Comparison of ENCODE assay signal across 21 cellular contexts in the genomic region with DNA sequence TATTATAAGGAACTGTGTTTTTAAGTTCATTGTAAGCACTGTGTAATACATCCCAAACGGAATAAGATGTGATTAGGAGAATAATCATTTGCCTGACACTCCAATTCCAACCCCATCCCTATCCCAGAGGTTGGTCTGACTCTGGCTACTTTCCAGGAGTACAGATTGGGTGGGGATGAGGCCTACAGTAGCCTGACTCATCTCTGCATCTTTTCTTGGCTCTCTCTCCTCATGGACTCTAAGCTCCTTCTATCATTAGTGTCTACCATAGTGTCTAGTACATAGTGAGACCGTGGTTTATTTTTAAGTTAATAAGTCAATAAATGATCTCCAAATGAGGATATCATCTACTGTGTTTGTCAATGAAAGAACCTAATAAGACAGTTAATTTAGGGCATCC.
"Had no signal": no experiment of that assay in that cellular context is flagged by ENCODE, and none has a peak within 500 bp of the region (broad histone marks: within the 10 kb centered on the region; RNA-seq: fewer than 3 reads in every experiment).

No MANE protein-coding gene starts in this region.

- H3K4me1 ChIP-seq: colonic mucosa, psoas muscle, suprapubic skin had no signal

- H3K27ac Mint-ChIP-seq: activated naive CD8-positive, alpha-beta T cell treated with anti-CD3 and anti-CD28 coated beads, Interleukin-2, amount 50 U/mL, for 24 hours; activated T-helper 1 cell treated with anti-CD3 and anti-CD28 coated beads, Interleukin-12 subunit alpha, Interleukin-12 subunit beta, Interleukin-2, Interleukin-4 antibody, amounts not matched to agents 30 ng/mL and 10 ng/mL and 1 ng/mL, durations not matched to agents 14 hours and 24 hours and 36 hours; natural killer cell; T-cell; type B pancreatic cell had no signal

- DNase-seq: activated CD4-positive, alpha-beta T cell treated with anti-CD3 and anti-CD28 coated beads for 48 hours; activated naive CD4-positive, alpha-beta T cell; activated naive CD8-positive, alpha-beta T cell treated with anti-CD3 and anti-CD28 coated beads, Interleukin-2, amount 50 U/mL, for 24 hours; caudate nucleus; colonic mucosa; effector CD4-positive, alpha-beta T cell; kidney; natural killer cell; occipital lobe; psoas muscle; stimulated activated CD4-positive, alpha-beta T cell treated with anti-CD3 and anti-CD28 coated beads, Interleukin-2, amount 100 ng/mL, for 48 hours; stimulated activated naive CD8-positive, alpha-beta T cell treated with anti-CD3 and anti-CD28 coated beads, Interleukin-15, Interleukin-2, amounts not matched to agents 100 U/mL and 50 U/mL, for 24 hours; T-cell; T1000; WERI-Rb-1 had no signal

- H3K27me3 ChIP-seq: colonic mucosa, gastroesophageal sphincter, suprapubic skin had no signal

- H3K9me3 ChIP-seq: colonic mucosa, gastroesophageal sphincter, psoas muscle, suprapubic skin had no signal

- H3K27ac ChIP-seq: colonic mucosa, gastroesophageal sphincter, psoas muscle, suprapubic skin, WERI-Rb-1 had no signal

- H3K9me3 Mint-ChIP-seq: activated naive CD8-positive, alpha-beta T cell treated with anti-CD3 and anti-CD28 coated beads, Interleukin-2, amount 50 U/mL, for 24 hours; activated T-helper 1 cell treated with anti-CD3 and anti-CD28 coated beads, Interleukin-12 subunit alpha, Interleukin-12 subunit beta, Interleukin-2, Interleukin-4 antibody, amounts not matched to agents 30 ng/mL and 10 ng/mL and 1 ng/mL, durations not matched to agents 14 hours and 24 hours and 36 hours; natural killer cell; T-cell; type B pancreatic cell had no signal

- H3K4me3 Mint-ChIP-seq: activated naive CD8-positive, alpha-beta T cell treated with anti-CD3 and anti-CD28 coated beads, Interleukin-2, amount 50 U/mL, for 24 hours; activated T-helper 1 cell treated with anti-CD3 and anti-CD28 coated beads, Interleukin-12 subunit alpha, Interleukin-12 subunit beta, Interleukin-2, Interleukin-4 antibody, amounts not matched to agents 30 ng/mL and 10 ng/mL and 1 ng/mL, durations not matched to agents 14 hours and 24 hours and 36 hours; natural killer cell; T-cell; type B pancreatic cell had no signal

- H3K27me3 Mint-ChIP-seq: activated naive CD8-positive, alpha-beta T cell treated with anti-CD3 and anti-CD28 coated beads, Interleukin-2, amount 50 U/mL, for 24 hours; T-cell had no signal

- H3K4me3 ChIP-seq: colonic mucosa, gastroesophageal sphincter, lung, psoas muscle, suprapubic skin had no signal

- H3K36me3 ChIP-seq: colonic mucosa, gastroesophageal sphincter, suprapubic skin, WERI-Rb-1 had no signal

- ATAC-seq: activated naive CD8-positive, alpha-beta T cell treated with anti-CD3 and anti-CD28 coated beads, Interleukin-2, amount 50 U/mL, for 24 hours; gastroesophageal sphincter; natural killer cell; psoas muscle; sciatic nerve; stimulated activated naive CD8-positive, alpha-beta T cell treated with anti-CD3 and anti-CD28 coated beads, Interleukin-15, Interleukin-2, amounts not matched to agents 100 U/mL and 50 U/mL, for 24 hours; T-cell had no signal

- H3K36me3 Mint-ChIP-seq: natural killer cell, T-cell, type B pancreatic cell had no signal
